19 cellular contexts compared by ENCODE assay signal in the genomic region with DNA sequence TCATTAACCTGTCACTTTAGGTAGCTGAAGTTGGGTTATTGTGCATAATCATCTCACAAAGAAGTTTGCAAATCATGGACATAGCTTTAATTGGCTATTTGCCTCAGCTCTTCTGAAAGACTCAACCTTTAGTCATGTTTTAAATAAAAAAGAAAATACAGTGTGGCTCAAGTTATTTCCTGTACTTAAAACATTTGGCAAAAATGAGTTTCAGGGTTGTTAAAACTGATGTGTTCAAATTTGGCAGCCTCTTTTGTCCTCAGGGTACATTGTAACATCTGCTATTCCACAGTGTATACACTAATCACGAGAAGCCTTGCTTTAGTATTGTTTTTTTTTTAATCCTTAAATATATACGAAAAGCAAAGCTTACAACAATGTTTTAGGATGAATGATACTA. TPM values are rescaled to one million over a fixed set of nuclear protein-coding genes. Genes with fewer than 3 reads are reported as not detected.
DNase-seq lines count a peak whose midpoint lies in the region; FAIRE-seq and TF ChIP-seq lines count a peak whose summit lies in the region.
"Had no signal": no experiment of that assay in that cellular context is flagged by ENCODE, and none has a peak within 500 bp of the region (broad histone marks: within the 10 kb centered on the region; RNA-seq: fewer than 3 reads in every experiment).

No MANE protein-coding gene starts in this region.

- H3K79me2 ChIP-seq in mammary epithelial cell (ENCODE audit: insufficient read depth, low read length): no peaks in the 10 kb centered on the region

- in situ Hi-C loops in mammary epithelial cell (cut with MboI; ENCODE audit: low sequenced_read_pairs in 2 of 2): no loop called here

- H3K4me1 ChIP-seq in mammary epithelial cell (ENCODE audit: insufficient read depth, low read length): peaks cover 11% of the 10 kb centered on the region
- H3K4me1 ChIP-seq in small intestine (ENCODE audit: control insufficient read depth in 2 of 2, insufficient read depth in 1 of 2, low read depth in 1 of 2, low read length in 1 of 2): no peaks in the 10 kb centered on the region
- H3K4me1 ChIP-seq: stomach, upper lobe of left lung had no signal

- no peaks in the 10 kb centered on the region for H3K36me3 Mint-ChIP-seq in T-helper 2 cell treated with Interferon-gamma antibody and Interleukin-4, amounts not matched to agents 5 μg/mL and 100 μg/mL, for 36 hours (ENCODE audit: low read depth)
- H3K36me3 Mint-ChIP-seq in activated naive CD4-positive, alpha-beta T cell treated with anti-CD3 and anti-CD28 coated beads, Interleukin-2, amount 10 ng/mL, durations not matched to agents 7 days and 5 days: no peaks in the 10 kb centered on the region

- H3K4me2 ChIP-seq in mammary epithelial cell (ENCODE audit: insufficient read depth, low read depth, low read length): peak overlapping the region; percentile 56

- H3K36me3 ChIP-seq in mammary epithelial cell (ENCODE audit: insufficient read depth, low read length) (no peaks in the 10 kb centered on the region), small intestine (ENCODE audit: control insufficient read depth in 2 of 2, insufficient read depth in 2 of 2, low read length in 2 of 2) (no peaks in the 10 kb centered on the region)
- H3K36me3 ChIP-seq: stomach, upper lobe of left lung had no signal

- no peaks in the 10 kb centered on the region for H4K20me1 ChIP-seq in mammary epithelial cell (ENCODE audit: insufficient read depth, low read length)

- H3K27me3 ChIP-seq in mammary epithelial cell (ENCODE audit: insufficient read depth, low read length) (no peaks in the 10 kb centered on the region), small intestine (ENCODE audit: control insufficient read depth in 2 of 2, insufficient read depth in 2 of 2, low read length in 2 of 2) (no peaks in the 10 kb centered on the region)
- H3K27me3 ChIP-seq: stomach, upper lobe of left lung had no signal

- no peak overlapping the region for H3K27ac ChIP-seq in mammary epithelial cell (ENCODE audit: insufficient read depth, low read depth, low read length)
- H3K27ac ChIP-seq in small intestine (ENCODE audit: low read depth in 1 of 2, low read length in 1 of 2): no peak overlapping the region
- H3K27ac ChIP-seq: stomach, upper lobe of left lung had no signal

- intact Hi-C loops in mammary epithelial cell (cut with micrococcal nuclease): no loop called here

- H3K9me3 Mint-ChIP-seq in T-helper 2 cell treated with Interferon-gamma antibody and Interleukin-4, amounts not matched to agents 5 μg/mL and 100 μg/mL, for 36 hours: peaks cover 3% of the 10 kb centered on the region
- H3K9me3 Mint-ChIP-seq in activated naive CD4-positive, alpha-beta T cell treated with anti-CD3 and anti-CD28 coated beads, Interleukin-2, amount 10 ng/mL, durations not matched to agents 7 days and 5 days: peaks cover 3% of the 10 kb centered on the region

- no peak overlapping the region for H3K4me3 Mint-ChIP-seq in T-helper 2 cell treated with Interferon-gamma antibody and Interleukin-4, amounts not matched to agents 5 μg/mL and 100 μg/mL, for 36 hours
- H3K4me3 Mint-ChIP-seq in activated naive CD4-positive, alpha-beta T cell treated with anti-CD3 and anti-CD28 coated beads, Interleukin-2, amount 10 ng/mL, durations not matched to agents 7 days and 5 days: no peak overlapping the region

- no peak overlapping the region for H3K27ac Mint-ChIP-seq in T-helper 2 cell treated with Interferon-gamma antibody and Interleukin-4, amounts not matched to agents 5 μg/mL and 100 μg/mL, for 36 hours
- no peak overlapping the region for H3K27ac Mint-ChIP-seq in activated naive CD4-positive, alpha-beta T cell treated with anti-CD3 and anti-CD28 coated beads, Interleukin-2, amount 10 ng/mL, durations not matched to agents 7 days and 5 days

- TF ChIP-seq CTCF in AG09319 (IDR thresholded peaks at IDR 0.05; ENCODE audit: low read depth, low read length) (no peak), mammary epithelial cell (conservative IDR thresholded peaks at IDR 0.05 in 1 of 2, IDR thresholded peaks at IDR 0.05 in 1 of 2; ENCODE audit: extremely low read depth in 1 of 2, insufficient read depth in 1 of 2, low read depth in 1 of 2, low read length in 2 of 2) (no peak), foreskin fibroblast (IDR thresholded peaks at IDR 0.05; ENCODE audit: low read depth, low read length) (no peak)

- no peaks in the 10 kb centered on the region for H3K4me1 Mint-ChIP-seq in T-helper 2 cell treated with Interferon-gamma antibody and Interleukin-4, amounts not matched to agents 5 μg/mL and 100 μg/mL, for 36 hours (ENCODE audit: low read depth)
- H3K4me1 Mint-ChIP-seq in activated naive CD4-positive, alpha-beta T cell treated with anti-CD3 and anti-CD28 coated beads, Interleukin-2, amount 10 ng/mL, durations not matched to agents 7 days and 5 days: no peaks in the 10 kb centered on the region

- no peaks in the 10 kb centered on the region for H3K27me3 Mint-ChIP-seq in T-helper 2 cell treated with Interferon-gamma antibody and Interleukin-4, amounts not matched to agents 5 μg/mL and 100 μg/mL, for 36 hours (ENCODE audit: low read depth)
- H3K27me3 Mint-ChIP-seq in activated naive CD4-positive, alpha-beta T cell treated with anti-CD3 and anti-CD28 coated beads, Interleukin-2, amount 10 ng/mL, durations not matched to agents 7 days and 5 days: no peaks in the 10 kb centered on the region

- H3K9ac ChIP-seq in mammary epithelial cell (ENCODE audit: insufficient read depth, low read length): no peak overlapping the region

- no peak overlapping the region for H2AFZ ChIP-seq in mammary epithelial cell (ENCODE audit: low read depth, low read length)

- BruUV-seq in mammary epithelial cell (replicated peaks; lab: Mats Ljungman, UMichigan): no TSS peak

- WGBS in mammary epithelial cell (ENCODE audit: low coverage, missing lambda C conversion rate): 3% methylated on average over 2 of the region's 2 CpGs
- 72 to 86% (median 84%) methylated on average over 2 of the region's 2 CpGs for WGBS in small intestine, 3 donors

- no peaks in the 10 kb centered on the region for H3K9me3 ChIP-seq in mammary epithelial cell (replicated peaks; ENCODE audit: insufficient read depth, low read length)
- H3K9me3 ChIP-seq in small intestine (ENCODE audit: control insufficient read depth, low read depth): no peaks in the 10 kb centered on the region
- H3K9me3 ChIP-seq: stomach, upper lobe of left lung had no signal

- CTCF ChIA-PET in mammary epithelial cell (lab: Charles Lee; ENCODE audit: low non-redundant PET): interaction anchor here (0.6 kb wide), 2 partner anchors 10 to 188 kb away, joined by 3 to 4 read pairs; no protein-coding TSS in a partner anchor
- CTCF ChIA-PET in activated naive CD4-positive, alpha-beta T cell treated with anti-CD3 and anti-CD28 coated beads, Interleukin-2, amount 10 ng/mL, durations not matched to agents 7 days and 5 days (lab: Charles Lee): no interaction called here

- no peak for FAIRE-seq in small intestine (lab: Jason Lieb, UNC)

- peak; percentile 24 for DNase-seq in AG09319 (ENCODE audit: extremely low read depth, low read depth)
- DNase-seq in LHCN-M2 (ENCODE audit: low read depth): peak; percentile 44
- DNase-seq in mammary epithelial cell: peak; percentile 72
- DNase-seq in foreskin fibroblast: peak; percentile 42 to 71
- DNase-seq in small intestine: no peak
- DNase-seq in DMS 273 (lab: John Stamatoyannopoulos, UW; ENCODE audit: unreplicated experiment): no peak
- DNase-seq in T-helper 2 cell treated with Interferon-gamma antibody and Interleukin-4, amounts not matched to agents 5 μg/mL and 100 μg/mL, for 36 hours (ENCODE audit: low spot score): no peak
- DNase-seq in activated naive CD4-positive, alpha-beta T cell treated with anti-CD3 and anti-CD28 coated beads, Interleukin-2, amount 10 ng/mL, durations not matched to agents 7 days and 5 days: no peak
- DNase-seq: activated CD4-positive, CD25-positive, alpha-beta regulatory T cell treated with anti-CD3 and anti-CD28 coated beads, Interleukin-2, amount 50 U/mL, for 72 hours; activated effector memory CD4-positive, alpha-beta T cell treated with Interleukin-2 at 50 U/mL for 16 hours; amygdala; EL; NCI-H1092; NCI-H524 treated with DMSO at 0.1 percent for 48 hours; right cardiac atrium; stomach; T-helper 9 cell; upper lobe of left lung had no signal

- dilution Hi-C loops in mammary epithelial cell (cut with HindIII; ENCODE audit: low sequenced_read_pairs): no loop called here

- H3K4me3 ChIP-seq in mammary epithelial cell (replicated peaks in 1 of 3; ENCODE audit: insufficient read depth in 1 of 3, low read depth in 2 of 3, low read length in 3 of 3): no peak overlapping the region
- H3K4me3 ChIP-seq in foreskin fibroblast (ENCODE audit: low read depth in 1 of 2, low read length in 2 of 2): no peak overlapping the region
- H3K4me3 ChIP-seq in small intestine (ENCODE audit: low read depth in 1 of 2, low read length in 2 of 2): no peak overlapping the region
- H3K4me3 ChIP-seq: stomach, upper lobe of left lung had no signal

RNA-seq across cellular contexts. Expression of gene HPGD, which starts 31.5 kb away (rescaled TPM):
- total RNA-seq in LHCN-M2 (2014; rRNA removed) (not detected in 2 replicates), mammary epithelial cell (1 to 10 TPM in 1 of 2 donors, under 1 TPM in 1; 0.24 to 1.2 TPM)
- polyA plus RNA-seq in LHCN-M2 (2012): not detected
- polyA plus RNA-seq in mammary epithelial cell (0.06 TPM), small intestine (100 to 1,000 TPM in 2 of 3 donors, 10 to 100 TPM in 1; 60.9 to 399 (median 215) TPM)
- polyA minus RNA-seq in mammary epithelial cell: not detected
- total RNA-seq: chondrocyte had no signal

Comparison
In these comparisons a context has a peak if more than half of its experiments do, and no peak if none do; other contexts are left out.
1. DNase-seq: peak in AG09319 (single experiment), LHCN-M2 (single experiment), mammary epithelial cell (single experiment) and foreskin fibroblast (2 of 2); none in small intestine (single experiment), DMS 273 (single experiment), T-helper 2 cell treated with Interferon-gamma antibody and Interleukin-4, amounts not matched to agents 5 μg/mL and 100 μg/mL, for 36 hours (single experiment) and activated naive CD4-positive, alpha-beta T cell treated with anti-CD3 and anti-CD28 coated beads, Interleukin-2, amount 10 ng/mL, durations not matched to agents 7 days and 5 days (single experiment).